In genomic region chr12:42235426-42235825, GRCh38 we compare ENCODE assay signal across 10 cellular contexts. TPM values are rescaled to one million over a fixed set of nuclear protein-coding genes. Genes with fewer than 3 reads are reported as not detected.
DNase-seq lines count a peak whose midpoint lies in the region; ATAC-seq and TF ChIP-seq lines count a peak whose summit lies in the region.
"Had no signal": no experiment of that assay in that cellular context is flagged by ENCODE, and none has a peak within 500 bp of the region (broad histone marks: within the 10 kb centered on the region; RNA-seq: fewer than 3 reads in every experiment).

No MANE protein-coding gene starts in this region.

- H3K4me1 Mint-ChIP-seq in T-helper 17 cell: peaks cover 31% of the 10 kb centered on the region

- H4K20me1 ChIP-seq in DOHH2 (ENCODE audit: control insufficient read depth, insufficient read depth, low read depth, low read length): peaks cover 8% of the 10 kb centered on the region; the same call in 1 of the 2 replicates

- H3K36me3 ChIP-seq in DOHH2 (ENCODE audit: control insufficient read depth, low read length) (peaks cover 29% of the 10 kb centered on the region), heart left ventricle (peaks cover 0 to 26% (median 5%) of the 10 kb centered on the region in 9 donors), BE2C (peaks cover 18% of the 10 kb centered on the region)

- peaks cover 68% of the 10 kb centered on the region for H3K79me2 ChIP-seq in DOHH2 (ENCODE audit: control insufficient read depth, low read length)

- peak overlapping the region; percentile 84 for H3K27ac Mint-ChIP-seq in T-helper 17 cell

- intact Hi-C loops in heart left ventricle (cut with DNase I): loop anchor here (5.0 to 10.0 kb wide), 6 partner anchors 87 to 239 kb away; partner anchors contain the start of genes PPHLN1 (in 6 of the 10), ZCRB1 (in 6 of the 10) and GXYLT1 (in 5 of the 10)

- peaks cover 4% of the 10 kb centered on the region; the same call in 1 of the 2 replicates for H3F3A ChIP-seq in DOHH2 (ENCODE audit: control insufficient read depth, insufficient read depth)

- TF ChIP-seq POLR2A in heart left ventricle (IDR thresholded peaks at IDR 0.05): no peak

- H3K4me1 ChIP-seq in DOHH2 (ENCODE audit: control insufficient read depth, low read length) (peaks cover 27% of the 10 kb centered on the region), heart left ventricle (peaks cover 0 to 76% (median 39%) of the 10 kb centered on the region in 12 donors), BE2C (no peaks in the 10 kb centered on the region)

- H3K9me3 ChIP-seq in DOHH2 (ENCODE audit: control insufficient read depth, insufficient read depth, low read length) (no peaks in the 10 kb centered on the region), T-helper 17 cell (ENCODE audit: control insufficient read depth, low read length, poor library complexity, severe bottlenecking) (no peaks in the 10 kb centered on the region), heart left ventricle (no peaks in the 10 kb centered on the region), BE2C (no peaks in the 10 kb centered on the region)

- H3K4me3 ChIP-seq in DOHH2 (ENCODE audit: low read length): no peak overlapping the region
- peak overlapping the region in 10 of 12 donors; percentile 56 to 98 (median 78) for H3K4me3 ChIP-seq in heart left ventricle
- peak overlapping the region; percentile 13 for H3K4me3 ChIP-seq in skeletal muscle cell (ENCODE audit: low read depth, low read length)
- no peak overlapping the region for H3K4me3 ChIP-seq in BE2C (ENCODE audit: low read depth, low read length)

- H3K27me3 ChIP-seq in DOHH2 (ENCODE audit: control insufficient read depth, low read length) (no peaks in the 10 kb centered on the region), heart left ventricle (no peaks in the 10 kb centered on the region), BE2C (no peaks in the 10 kb centered on the region)

- H3K27ac ChIP-seq in DOHH2 (ENCODE audit: low read depth, low read length) (no peak overlapping the region), heart left ventricle (peak overlapping the region; percentile 82 to 97 (median 94))

- peak overlapping the region; percentile 68 for H3K4me3 Mint-ChIP-seq in T-helper 17 cell

- ATAC-seq in T-helper 17 cell (no peak), heart left ventricle (peak; percentile 21 to 66 (median 50)), GM18498 (IDR thresholded peaks at IDR 0.05; ENCODE audit: unreplicated experiment) (no peak)

- H3K9me2 ChIP-seq in DOHH2 (replicated peaks; ENCODE audit: control insufficient read depth, low read length): no peaks in the 10 kb centered on the region

- TF ChIP-seq CTCF in DOHH2 (IDR thresholded peaks at IDR 0.05; ENCODE audit: low read depth, low read length, poor library complexity, severe bottlenecking): no peak
- TF ChIP-seq CTCF in heart left ventricle (IDR thresholded peaks at IDR 0.05): no peak
- no peak for TF ChIP-seq CTCF in BE2C (IDR thresholded peaks at IDR 0.05; ENCODE audit: low read depth, low read length)

- no peak for DNase-seq in T-helper 17 cell
- peak in 3 of 5 donors; percentile 18 to 32 (median 27) for DNase-seq in heart left ventricle
- no peak for DNase-seq in skeletal muscle cell (ENCODE audit: low read depth)
- no peak for DNase-seq in BE2C
- no peak for DNase-seq in NCI-H446 treated with DMSO at 0.1 percent for 48 hours (lab: John Stamatoyannopoulos, UW)
- DNase-seq in NCI-H2107 (lab: John Stamatoyannopoulos, UW): no peak
- DNase-seq: GDM1, retina had no signal

- H3K4me2 ChIP-seq in DOHH2 (ENCODE audit: low read length): peak overlapping the region; percentile 71; the same call in 1 of the 2 replicates

- no peaks in the 10 kb centered on the region for H3K27me3 Mint-ChIP-seq in T-helper 17 cell

- WGBS in heart left ventricle, 4 donors: 0% methylated on average over 1 of the region's 1 CpG

- peaks cover 2% of the 10 kb centered on the region for H3K36me3 Mint-ChIP-seq in T-helper 17 cell (ENCODE audit: low read depth)

RNA-seq across cellular contexts. Expression of gene YAF2, which starts 2.6 kb away (rescaled TPM):
- total RNA-seq in T-helper 17 cell: 10 to 100 TPM; 65.1 to 71.3 TPM
- 100 to 1,000 TPM in 1 of 9 donors, 10 to 100 TPM in 8; 31.5 to 125 (median 78.2) TPM for total RNA-seq in heart left ventricle
- 10 to 100 TPM; 39.5 to 41.6 TPM for polyA plus RNA-seq in heart left ventricle
- 35.7 TPM for polyA plus RNA-seq in BE2C (2012; ENCODE audit: insufficient read depth, insufficient read length, low read depth)

Comparison
In these comparisons a context has a peak if more than half of its experiments do, and no peak if none do; other contexts are left out.
1. H3K4me3 ChIP-seq: peak in heart left ventricle (10 of 12) and skeletal muscle cell (single experiment); none in DOHH2 (single experiment) and BE2C (single experiment).
2. ATAC-seq: peak in heart left ventricle (4 of 4); none in T-helper 17 cell (single experiment) and GM18498 (single experiment).
3. DNase-seq: peak in heart left ventricle (3 of 5); none in T-helper 17 cell (0 of 3), skeletal muscle cell (single experiment), BE2C (single experiment), NCI-H446 treated with DMSO at 0.1 percent for 48 hours (single experiment) and NCI-H2107 (single experiment).